ENCODE assay signal across 17 cellular contexts in genomic region chrX:121254336-121254735, GRCh38.
DNase-seq lines count a peak whose midpoint lies in the region; ATAC-seq and TF ChIP-seq lines count a peak whose summit lies in the region.
"Had no signal": no experiment of that assay in that cellular context is flagged by ENCODE, and none has a peak within 500 bp of the region (broad histone marks: within the 10 kb centered on the region; RNA-seq: fewer than 3 reads in every experiment).

No MANE protein-coding gene starts in this region.

- H3K4me3 Mint-ChIP-seq in glutamatergic neuron (ENCODE audit: unreplicated experiment): no peak overlapping the region
- H3K4me3 Mint-ChIP-seq: activated naive CD4-positive, alpha-beta T cell treated with anti-CD3 and anti-CD28 coated beads, Interleukin-2, amount 10 ng/mL, durations not matched to agents 7 days and 5 days; stimulated activated effector memory CD8-positive, alpha-beta T cell treated with anti-CD3 and anti-CD28 coated beads, Interleukin-12 subunit alpha, Interleukin-12 subunit beta, amount 100 ng/mL, for 72 hours had no signal

- no peak overlapping the region for H3K27ac Mint-ChIP-seq in glutamatergic neuron (ENCODE audit: unreplicated experiment)
- H3K27ac Mint-ChIP-seq: activated naive CD4-positive, alpha-beta T cell treated with anti-CD3 and anti-CD28 coated beads, Interleukin-2, amount 10 ng/mL, durations not matched to agents 7 days and 5 days; stimulated activated effector memory CD8-positive, alpha-beta T cell treated with anti-CD3 and anti-CD28 coated beads, Interleukin-12 subunit alpha, Interleukin-12 subunit beta, amount 100 ng/mL, for 72 hours had no signal

- H3K36me3 ChIP-seq in OCI-LY7 (ENCODE audit: insufficient read depth, low read length): no peaks in the 10 kb centered on the region
- H3K36me3 ChIP-seq: vagina had no signal

- no peaks in the 10 kb centered on the region for H3K36me3 Mint-ChIP-seq in glutamatergic neuron (ENCODE audit: unreplicated experiment)
- H3K36me3 Mint-ChIP-seq: activated naive CD4-positive, alpha-beta T cell treated with anti-CD3 and anti-CD28 coated beads, Interleukin-2, amount 10 ng/mL, durations not matched to agents 7 days and 5 days; stimulated activated effector memory CD8-positive, alpha-beta T cell treated with anti-CD3 and anti-CD28 coated beads, Interleukin-12 subunit alpha, Interleukin-12 subunit beta, amount 100 ng/mL, for 72 hours had no signal

- BruUV-seq in OCI-LY7 (replicated peaks; lab: Mats Ljungman, UMichigan): no TSS peak

- no peaks in the 10 kb centered on the region for H3K79me2 ChIP-seq in OCI-LY7 (ENCODE audit: insufficient read depth, low read depth, low read length)

- no peaks in the 10 kb centered on the region for H3K9me2 ChIP-seq in OCI-LY7 (ENCODE audit: insufficient read depth, low read length)

- no peaks in the 10 kb centered on the region for H3K4me1 Mint-ChIP-seq in glutamatergic neuron (ENCODE audit: low read depth, unreplicated experiment)
- H3K4me1 Mint-ChIP-seq: activated naive CD4-positive, alpha-beta T cell treated with anti-CD3 and anti-CD28 coated beads, Interleukin-2, amount 10 ng/mL, durations not matched to agents 7 days and 5 days; stimulated activated effector memory CD8-positive, alpha-beta T cell treated with anti-CD3 and anti-CD28 coated beads, Interleukin-12 subunit alpha, Interleukin-12 subunit beta, amount 100 ng/mL, for 72 hours had no signal

- no peak for ATAC-seq in GM18907 (IDR thresholded peaks at IDR 0.05; ENCODE audit: unreplicated experiment)
- ATAC-seq: stimulated activated effector memory CD8-positive, alpha-beta T cell treated with anti-CD3 and anti-CD28 coated beads, Interleukin-12 subunit alpha, Interleukin-12 subunit beta, amount 100 ng/mL, for 72 hours had no signal

- no peak overlapping the region for H3K4me3 ChIP-seq in OCI-LY7 (ENCODE audit: low read depth, low read length, poor library complexity, severe bottlenecking)
- H3K4me3 ChIP-seq: vagina had no signal

- intact Hi-C loops in OCI-LY7 (cut with micrococcal nuclease; ENCODE audit: unreplicated experiment): no loop called here

- no peaks in the 10 kb centered on the region for H3K9me3 ChIP-seq in OCI-LY7 (ENCODE audit: low read length)
- H3K9me3 ChIP-seq: vagina had no signal

- no peak overlapping the region for H2AFZ ChIP-seq in OCI-LY7 (ENCODE audit: low read length)

- H4K20me1 ChIP-seq in OCI-LY7 (ENCODE audit: insufficient read depth, low read length): no peaks in the 10 kb centered on the region

- H3K27me3 Mint-ChIP-seq in glutamatergic neuron (ENCODE audit: unreplicated experiment): no peaks in the 10 kb centered on the region
- H3K27me3 Mint-ChIP-seq: activated naive CD4-positive, alpha-beta T cell treated with anti-CD3 and anti-CD28 coated beads, Interleukin-2, amount 10 ng/mL, durations not matched to agents 7 days and 5 days had no signal

- H3K27ac ChIP-seq in 22Rv1 (no peak overlapping the region), OCI-LY7 (ENCODE audit: low read depth, low read length, poor library complexity, severe bottlenecking) (no peak overlapping the region)
- H3K27ac ChIP-seq: vagina had no signal

- CTCF ChIA-PET in OCI-LY7 (lab: Charles Lee; ENCODE audit: unreplicated experiment): no interaction called here

- no peaks in the 10 kb centered on the region for H3K4me1 ChIP-seq in OCI-LY7 (ENCODE audit: insufficient read depth, low read length, poor library complexity, severe bottlenecking)
- H3K4me1 ChIP-seq: vagina had no signal

- DNase-seq in OCI-LY7 (ENCODE audit: low spot score) (no peak), glutamatergic neuron (no peak), SIG-M5 (lab: John Stamatoyannopoulos, UW) (no peak), COR-L47 (lab: John Stamatoyannopoulos, UW) (no peak), GDM1 (lab: John Stamatoyannopoulos, UW) (no peak)
- DNase-seq: activated naive CD4-positive, alpha-beta T cell treated with anti-CD3 and anti-CD28 coated beads, Interleukin-2, amount 10 ng/mL, durations not matched to agents 7 days and 5 days; DMS79 treated with DMSO at 0.1 percent for 48 hours; hypothalamus; MM.1S; posterior cingulate gyrus; RPMI8226; T1000 had no signal

- 0 out of 2 replicates have a peak, but pooled peaks have one; percentile 11 for TF ChIP-seq CTCF in 22Rv1 (IDR thresholded peaks at IDR 0.05)
- TF ChIP-seq CTCF in GM12874 (IDR thresholded peaks at IDR 0.05; ENCODE audit: insufficient read depth, low read depth, low read length): peak; percentile 24; the same call in 1 of the 2 replicates
- TF ChIP-seq CTCF in OCI-LY7 (conservative IDR thresholded peaks at IDR 0.05; ENCODE audit: low read length): peak; percentile 28; the same call in 1 of the 2 replicates
- peak; percentile 13 for TF ChIP-seq CTCF in glutamatergic neuron (IDR thresholded peaks at IDR 0.05; ENCODE audit: partially characterized antibody, unreplicated experiment)

- H3K4me2 ChIP-seq in OCI-LY7 (ENCODE audit: low read length): no peak overlapping the region

- peaks cover 2% of the 10 kb centered on the region for H3K9me3 Mint-ChIP-seq in glutamatergic neuron (ENCODE audit: unreplicated experiment)
- H3K9me3 Mint-ChIP-seq: activated naive CD4-positive, alpha-beta T cell treated with anti-CD3 and anti-CD28 coated beads, Interleukin-2, amount 10 ng/mL, durations not matched to agents 7 days and 5 days; stimulated activated effector memory CD8-positive, alpha-beta T cell treated with anti-CD3 and anti-CD28 coated beads, Interleukin-12 subunit alpha, Interleukin-12 subunit beta, amount 100 ng/mL, for 72 hours had no signal

- POLR2A ChIA-PET in OCI-LY7 (lab: Charles Lee): no interaction called here
